In the genomic region with DNA sequence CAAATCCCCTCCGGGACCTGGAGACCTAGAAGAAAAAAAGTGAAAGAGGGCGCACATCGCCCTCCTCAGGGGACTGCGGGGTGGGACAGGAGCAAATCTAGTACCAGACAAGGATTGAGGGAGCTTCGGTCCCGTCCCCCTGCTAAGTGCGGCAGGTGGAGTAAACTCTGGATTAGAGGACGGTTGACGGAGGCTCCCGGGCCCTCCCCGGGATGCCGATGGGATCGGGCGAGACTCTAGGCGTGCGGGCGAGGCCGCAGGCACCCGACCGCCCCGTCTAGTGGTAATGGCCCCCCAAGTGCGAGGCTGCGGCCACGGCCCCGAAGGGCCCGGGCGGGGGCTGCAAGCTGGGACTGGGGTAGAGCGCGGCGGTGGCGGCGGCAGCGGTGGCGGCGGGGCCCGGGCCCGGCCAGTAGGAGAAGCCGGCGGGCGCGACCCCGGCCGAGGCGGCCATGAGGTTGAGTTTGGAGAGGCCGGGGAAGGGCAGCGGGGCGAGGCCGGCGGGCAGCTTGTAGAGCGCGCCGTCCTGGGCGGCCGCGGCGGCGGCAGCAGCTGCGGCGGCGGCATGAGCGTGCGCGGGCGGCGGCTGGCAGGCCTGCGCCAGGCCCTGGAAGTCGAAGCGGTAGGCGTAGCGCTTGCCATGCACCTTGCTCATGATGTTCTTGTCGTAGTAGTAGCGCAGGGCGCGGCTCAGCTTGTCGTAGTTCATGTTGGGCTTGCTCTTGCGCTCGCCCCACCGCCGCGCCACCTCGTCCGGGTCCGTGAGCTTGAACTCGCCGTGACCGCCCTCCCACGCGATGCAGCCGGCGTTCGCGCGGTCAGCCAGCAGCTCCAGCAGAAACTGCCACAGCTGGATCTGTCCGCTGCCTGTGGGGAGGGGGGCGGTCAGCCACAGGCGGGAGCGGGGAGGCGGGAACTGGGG, we compare ENCODE assay signal across 8 cellular contexts. TPM values are rescaled to one million over a fixed set of nuclear protein-coding genes. Genes with fewer than 3 reads are reported as not detected.
DNase-seq lines count a peak whose midpoint lies in the region; ATAC-seq, FAIRE-seq and TF ChIP-seq lines count a peak whose summit lies in the region.

No MANE protein-coding gene starts in this region.

- H3K4me3 ChIP-seq in AG04450 (ENCODE audit: low read depth, low read length): peak overlapping the region; percentile 20
- H3K4me3 ChIP-seq in HepG2 (replicated peaks in 1 of 3; ENCODE audit: insufficient read depth in 1 of 3, low read depth in 2 of 3, low read length in 3 of 3): peak overlapping the region in 1 of 3 experiments; percentile 2; a peak in 1 of 6 replicates
- H3K4me3 ChIP-seq in thyroid gland (replicated peaks in 1 of 3): no peak overlapping the region

- H3K36me3 ChIP-seq in HepG2 (replicated peaks in 1 of 2; ENCODE audit: control insufficient read depth in 1 of 2, insufficient read depth in 2 of 2, low read length in 2 of 2): no peaks in the 10 kb centered on the region
- H3K36me3 ChIP-seq in thyroid gland: no peaks in the 10 kb centered on the region

- TF ChIP-seq POLR2A in HepG2 (IDR thresholded peaks at IDR 0.05; ENCODE audit: insufficient read depth in 1 of 2, low read depth in 2 of 2, low read length in 2 of 2) (no peak), thyroid gland (IDR thresholded peaks at IDR 0.05) (no peak)

- 24% methylated on average over 31 of the region's 98 CpGs for WGBS in HepG2 (ENCODE audit: low lambda C conversion rate)
- WGBS in thyroid gland, 2 donors: 2 to 5% methylated on average over 23 to 34 of the region's 98 CpGs

- peaks cover 24% of the 10 kb centered on the region for H3K4me1 Mint-ChIP-seq in activated naive CD8-positive, alpha-beta T cell treated with anti-CD3 and anti-CD28 coated beads for 36 hours

- POLR2A ChIA-PET in AG04450 (lab: Yijun Ruan, JAX): no interaction called here
- POLR2A ChIA-PET in HepG2 (lab: Yijun Ruan, JAX): no interaction called here

- no peaks in the 10 kb centered on the region for H3K9me3 Mint-ChIP-seq in activated naive CD8-positive, alpha-beta T cell treated with anti-CD3 and anti-CD28 coated beads for 36 hours

- intact Hi-C loops in HepG2 (cut with micrococcal nuclease; ENCODE audit: unreplicated experiment): loop anchor here (10.0 kb wide), 1 partner anchor 117 kb away; no protein-coding TSS in a partner anchor
- intact Hi-C loops in thyroid gland (cut with DNase I): no loop called here

- 0 out of 2 replicates have a peak, but pooled peaks have one; percentile 0 for TF ChIP-seq CTCF in AG04450 (IDR thresholded peaks at IDR 0.05; ENCODE audit: low read depth, low read length)
- TF ChIP-seq CTCF in HepG2 (CRISPR knock-in tag; IDR thresholded peaks at IDR 0.05): no peak
- no peak for TF ChIP-seq CTCF in thyroid gland (IDR thresholded peaks at IDR 0.05)

- peak overlapping the region; percentile 48 for H3K4me3 Mint-ChIP-seq in activated naive CD8-positive, alpha-beta T cell treated with anti-CD3 and anti-CD28 coated beads for 36 hours

- DNase-seq in AG04450 (ENCODE audit: low read depth, low spot score): no peak
- peak; percentile 20 for DNase-seq in HuH-7.5 (ENCODE audit: low spot score)
- peak; percentile 48 for DNase-seq in activated naive CD8-positive, alpha-beta T cell treated with anti-CD3 and anti-CD28 coated beads for 36 hours
- DNase-seq in HepG2 (ENCODE audit: low spot score): no peak
- peak; percentile 22 to 23 for DNase-seq in thyroid gland
- DNase-seq in NCI-H526 treated with DMSO at 0.1 percent for 48 hours (lab: John Stamatoyannopoulos, UW): no peak

- no peaks in the 10 kb centered on the region for H3K79me2 ChIP-seq in HepG2 (ENCODE audit: insufficient read depth, low read length)

- no peak for FAIRE-seq in HepG2 (lab: Jason Lieb, UNC)

- H3K36me3 Mint-ChIP-seq in activated naive CD8-positive, alpha-beta T cell treated with anti-CD3 and anti-CD28 coated beads for 36 hours: no peaks in the 10 kb centered on the region

- H3K27ac ChIP-seq in AG04450 (ENCODE audit: low read depth, low read length) (no peak overlapping the region), HepG2 (ENCODE audit: extremely low read length, insufficient read depth, low read length) (no peak overlapping the region), thyroid gland (no peak overlapping the region)

- TF ChIP-seq RAD21 in HepG2 (CRISPR knock-in tag; IDR thresholded peaks at IDR 0.05): no peak

- H3K27ac Mint-ChIP-seq in activated naive CD8-positive, alpha-beta T cell treated with anti-CD3 and anti-CD28 coated beads for 36 hours: no peak overlapping the region

- H3K9me3 ChIP-seq in AG04450 (ENCODE audit: control insufficient read depth, insufficient read depth, low read length) (peaks cover 5% of the 10 kb centered on the region; the same call in 1 of the 2 replicates), HepG2 (ENCODE audit: low read length) (no peaks in the 10 kb centered on the region), thyroid gland (no peaks in the 10 kb centered on the region)

- peak overlapping the region; percentile 25 for H3K4me2 ChIP-seq in HepG2 (ENCODE audit: low read depth, low read length)

- CTCF ChIA-PET in AG04450 (lab: Charles Lee): interaction anchor here (0.9 to 2.5 kb wide), 8 partner anchors 13 to 172 kb away, joined by 4 to 13 read pairs (median 8); no protein-coding TSS in a partner anchor
- CTCF ChIA-PET in HepG2 (lab: Yijun Ruan, JAX; ENCODE audit: low intra/inter-chr PET ratio, low total read pairs): interaction anchor here (1.5 kb wide), 1 partner anchor 14 kb away, joined by 3 read pairs; no protein-coding TSS in a partner anchor

- in situ Hi-C loops in HepG2 (cut with HindIII; ENCODE audit: extremely low pct_ligation_motif_present, low pct_unique_long_range_greater_than_20kb): no loop called here

- H3K4me1 ChIP-seq in HepG2 (ENCODE audit: insufficient read depth, low read length): peaks cover 11% of the 10 kb centered on the region; the same call in 1 of the 2 replicates
- peaks cover 8 to 39% of the 10 kb centered on the region in 2 donors for H3K4me1 ChIP-seq in thyroid gland

- TF ChIP-seq EP300 in HepG2 (IDR thresholded peaks at IDR 0.05; ENCODE audit: low read depth in 2 of 2, low read length in 2 of 2) (no peak), HepG2 (CRISPR knock-in tag; IDR thresholded peaks at IDR 0.05; ENCODE audit: borderline replicate concordance) (no peak)

- no peak overlapping the region for H2AFZ ChIP-seq in HepG2 (ENCODE audit: low read length)

- no peak overlapping the region for H3K9ac ChIP-seq in HepG2 (ENCODE audit: insufficient read depth, low read depth, low read length)

- peaks cover 10% of the 10 kb centered on the region; the same call in 1 of the 2 replicates for H4K20me1 ChIP-seq in HepG2 (ENCODE audit: insufficient read depth, low read length)

- H3K27me3 Mint-ChIP-seq in activated naive CD8-positive, alpha-beta T cell treated with anti-CD3 and anti-CD28 coated beads for 36 hours: peaks cover 89% of the 10 kb centered on the region

- no TSS peak for BruUV-seq in HepG2 (replicated peaks; lab: Mats Ljungman, UMichigan)

- ATAC-seq in HepG2 (peak; percentile 4; the same call in 1 of the 3 replicates), GM21529 (IDR thresholded peaks at IDR 0.05; ENCODE audit: unreplicated experiment) (no peak), HG03039 (IDR thresholded peaks at IDR 0.05; ENCODE audit: unreplicated experiment) (no peak)

- H3K27me3 ChIP-seq in AG04450 (ENCODE audit: control insufficient read depth, insufficient read depth, low read length) (peaks cover 70% of the 10 kb centered on the region), HepG2 (ENCODE audit: control insufficient read depth in 1 of 2, insufficient read depth in 2 of 2, low read length in 2 of 2) (peaks cover 31 to 78% of the 10 kb centered on the region in 2 experiments), thyroid gland (peaks cover 42% of the 10 kb centered on the region)

RNA-seq across cellular contexts. Expression of gene FEV, which starts 3.3 kb away (rescaled TPM):
- polyA plus RNA-seq in AG04450 (2011; rRNA removed) (not detected in 2 replicates), HepG2 (2011; rRNA removed) (not detected in 2 replicates)
- not detected in 2 replicates for polyA minus RNA-seq in AG04450 (2011; rRNA and poly(A)+ RNA removed)
- not detected for total RNA-seq in activated naive CD8-positive, alpha-beta T cell treated with anti-CD3 and anti-CD28 coated beads for 36 hours
- total RNA-seq in HepG2 (2016; rRNA removed; fragmentation: Illumina TruSeq; extraction: Trizol) (not detected in 2 replicates), thyroid gland (not detected)
- not detected in 2 replicates for total RNA-seq in HepG2 (2016; cell fraction: cytosol; rRNA removed; fragmentation: Illumina TruSeq; extraction: Trizol; ENCODE audit: low read depth)
- not detected in 2 replicates for total RNA-seq in HepG2 (2016; cell fraction: insoluble cytoplasmic fraction; rRNA removed; fragmentation: Illumina TruSeq; extraction: Trizol)
- total RNA-seq in HepG2 (2016; cell fraction: membrane; rRNA removed; fragmentation: Illumina TruSeq; extraction: Trizol): not detected in 2 replicates
- not detected in 2 replicates for total RNA-seq in HepG2 (2016; cell fraction: nucleus; rRNA removed; fragmentation: Illumina TruSeq; extraction: Trizol)
- not detected in 2 replicates for polyA plus RNA-seq in HepG2 (2011; cell fraction: cytosol; rRNA removed)
- polyA plus RNA-seq in HepG2 (2011; cell fraction: nucleus; rRNA removed): not detected in 2 replicates
- not detected in 2 replicates for polyA plus RNA-seq in HepG2 (2012)
- not detected in 2 replicates for polyA plus RNA-seq in HepG2 (2016; cell fraction: cytosol; fragmentation: Illumina TruSeq; extraction: Trizol; ENCODE audit: low read depth)
- not detected in 2 replicates for polyA plus RNA-seq in HepG2 (2016; cell fraction: insoluble cytoplasmic fraction; fragmentation: Illumina TruSeq; extraction: Trizol; ENCODE audit: low read depth)
- polyA plus RNA-seq in HepG2 (2016; cell fraction: membrane; fragmentation: Illumina TruSeq; extraction: Trizol; ENCODE audit: low read depth): not detected in 2 replicates
- not detected in 2 replicates for polyA plus RNA-seq in HepG2 (2016; cell fraction: nucleus; fragmentation: Illumina TruSeq; extraction: Trizol; ENCODE audit: insufficient read depth, low read depth)
- polyA minus RNA-seq in HepG2 (2011; rRNA and poly(A)+ RNA removed; ENCODE audit: low replicate concordance): not detected in 2 replicates
- not detected in 2 replicates for polyA minus RNA-seq in HepG2 (2011; cell fraction: cytosol; rRNA and poly(A)+ RNA removed)
- not detected in 2 replicates for polyA minus RNA-seq in HepG2 (2011; cell fraction: nucleus; rRNA and poly(A)+ RNA removed)

RNA-seq across cellular contexts. Expression of gene CRYBA2, which starts 11.6 kb away (rescaled TPM):
- polyA plus RNA-seq in AG04450 (2011; rRNA removed) (0.19 TPM in 1 of 2 replicates, not detected in the other), HepG2 (2011; rRNA removed) (not detected in 2 replicates)
- polyA minus RNA-seq in AG04450 (2011; rRNA and poly(A)+ RNA removed): not detected in 2 replicates
- not detected for total RNA-seq in activated naive CD8-positive, alpha-beta T cell treated with anti-CD3 and anti-CD28 coated beads for 36 hours
- total RNA-seq in HepG2 (2016; rRNA removed; fragmentation: Illumina TruSeq; extraction: Trizol) (not detected in 2 replicates), thyroid gland (not detected)
- not detected in 2 replicates for total RNA-seq in HepG2 (2016; cell fraction: cytosol; rRNA removed; fragmentation: Illumina TruSeq; extraction: Trizol; ENCODE audit: low read depth)
- not detected in 2 replicates for total RNA-seq in HepG2 (2016; cell fraction: insoluble cytoplasmic fraction; rRNA removed; fragmentation: Illumina TruSeq; extraction: Trizol)
- total RNA-seq in HepG2 (2016; cell fraction: membrane; rRNA removed; fragmentation: Illumina TruSeq; extraction: Trizol): not detected in 2 replicates
- not detected in 2 replicates for total RNA-seq in HepG2 (2016; cell fraction: nucleus; rRNA removed; fragmentation: Illumina TruSeq; extraction: Trizol)
- not detected in 2 replicates for polyA plus RNA-seq in HepG2 (2011; cell fraction: cytosol; rRNA removed)
- polyA plus RNA-seq in HepG2 (2011; cell fraction: nucleus; rRNA removed): not detected in 2 replicates
- not detected in 2 replicates for polyA plus RNA-seq in HepG2 (2012)
- not detected in 2 replicates for polyA plus RNA-seq in HepG2 (2016; cell fraction: cytosol; fragmentation: Illumina TruSeq; extraction: Trizol; ENCODE audit: low read depth)
- polyA plus RNA-seq in HepG2 (2016; cell fraction: insoluble cytoplasmic fraction; fragmentation: Illumina TruSeq; extraction: Trizol; ENCODE audit: low read depth): not detected in 2 replicates
- not detected in 2 replicates for polyA plus RNA-seq in HepG2 (2016; cell fraction: membrane; fragmentation: Illumina TruSeq; extraction: Trizol; ENCODE audit: low read depth)
- not detected in 2 replicates for polyA plus RNA-seq in HepG2 (2016; cell fraction: nucleus; fragmentation: Illumina TruSeq; extraction: Trizol; ENCODE audit: insufficient read depth, low read depth)
- polyA minus RNA-seq in HepG2 (2011; rRNA and poly(A)+ RNA removed; ENCODE audit: low replicate concordance): not detected in 2 replicates
- polyA minus RNA-seq in HepG2 (2011; cell fraction: cytosol; rRNA and poly(A)+ RNA removed): not detected in 2 replicates
- polyA minus RNA-seq in HepG2 (2011; cell fraction: nucleus; rRNA and poly(A)+ RNA removed): not detected in 2 replicates

RNA-seq across cellular contexts. Expression of gene CDK5R2, which starts 22.2 kb away (rescaled TPM):
- polyA plus RNA-seq in AG04450 (2011; rRNA removed) (0.04 and 0.05 TPM in 2 replicates), HepG2 (2011; rRNA removed) (not detected in 2 replicates)
- 0.09 TPM in 1 of 2 replicates, not detected in the other for polyA minus RNA-seq in AG04450 (2011; rRNA and poly(A)+ RNA removed)
- not detected for total RNA-seq in activated naive CD8-positive, alpha-beta T cell treated with anti-CD3 and anti-CD28 coated beads for 36 hours
- total RNA-seq in HepG2 (2016; rRNA removed; fragmentation: Illumina TruSeq; extraction: Trizol) (not detected in 2 replicates), thyroid gland (under 1 TPM in 1 of 4 donors, not detected in 3; 0.39 TPM)
- not detected in 2 replicates for total RNA-seq in HepG2 (2016; cell fraction: cytosol; rRNA removed; fragmentation: Illumina TruSeq; extraction: Trizol; ENCODE audit: low read depth)
- total RNA-seq in HepG2 (2016; cell fraction: insoluble cytoplasmic fraction; rRNA removed; fragmentation: Illumina TruSeq; extraction: Trizol): not detected in 2 replicates
- not detected in 2 replicates for total RNA-seq in HepG2 (2016; cell fraction: membrane; rRNA removed; fragmentation: Illumina TruSeq; extraction: Trizol)
- not detected in 2 replicates for total RNA-seq in HepG2 (2016; cell fraction: nucleus; rRNA removed; fragmentation: Illumina TruSeq; extraction: Trizol)
- 0.03 and 0.04 TPM in 2 replicates for polyA plus RNA-seq in HepG2 (2011; cell fraction: cytosol; rRNA removed)
- not detected in 2 replicates for polyA plus RNA-seq in HepG2 (2011; cell fraction: nucleus; rRNA removed)
- not detected in 2 replicates for polyA plus RNA-seq in HepG2 (2012)
- not detected in 2 replicates for polyA plus RNA-seq in HepG2 (2016; cell fraction: cytosol; fragmentation: Illumina TruSeq; extraction: Trizol; ENCODE audit: low read depth)
- polyA plus RNA-seq in HepG2 (2016; cell fraction: insoluble cytoplasmic fraction; fragmentation: Illumina TruSeq; extraction: Trizol; ENCODE audit: low read depth): not detected in 2 replicates
- polyA plus RNA-seq in HepG2 (2016; cell fraction: membrane; fragmentation: Illumina TruSeq; extraction: Trizol; ENCODE audit: low read depth): 0.08 TPM in 1 of 2 replicates, not detected in the other
- polyA plus RNA-seq in HepG2 (2016; cell fraction: nucleus; fragmentation: Illumina TruSeq; extraction: Trizol; ENCODE audit: insufficient read depth, low read depth): not detected in 2 replicates
- 0.49 TPM in 1 of 2 replicates, not detected in the other for polyA minus RNA-seq in HepG2 (2011; rRNA and poly(A)+ RNA removed; ENCODE audit: low replicate concordance)
- not detected in 2 replicates for polyA minus RNA-seq in HepG2 (2011; cell fraction: cytosol; rRNA and poly(A)+ RNA removed)
- polyA minus RNA-seq in HepG2 (2011; cell fraction: nucleus; rRNA and poly(A)+ RNA removed): not detected in 2 replicates

RNA-seq across cellular contexts. Expression of gene CFAP65, which starts 59.7 kb away (rescaled TPM):
- polyA plus RNA-seq in AG04450 (2011; rRNA removed) (not detected in 2 replicates), HepG2 (2011; rRNA removed) (0.03 and 0.05 TPM in 2 replicates)
- not detected in 2 replicates for polyA minus RNA-seq in AG04450 (2011; rRNA and poly(A)+ RNA removed)
- not detected for total RNA-seq in activated naive CD8-positive, alpha-beta T cell treated with anti-CD3 and anti-CD28 coated beads for 36 hours
- total RNA-seq in HepG2 (2016; rRNA removed; fragmentation: Illumina TruSeq; extraction: Trizol) (not detected in 2 replicates), thyroid gland (1 to 10 TPM in 1 of 4 donors, under 1 TPM in 2, not detected in 1; under 0.01 to 1.3 (median 0.78) TPM)
- not detected in 2 replicates for total RNA-seq in HepG2 (2016; cell fraction: cytosol; rRNA removed; fragmentation: Illumina TruSeq; extraction: Trizol; ENCODE audit: low read depth)
- total RNA-seq in HepG2 (2016; cell fraction: insoluble cytoplasmic fraction; rRNA removed; fragmentation: Illumina TruSeq; extraction: Trizol): not detected in 2 replicates
- total RNA-seq in HepG2 (2016; cell fraction: membrane; rRNA removed; fragmentation: Illumina TruSeq; extraction: Trizol): not detected in 2 replicates
- total RNA-seq in HepG2 (2016; cell fraction: nucleus; rRNA removed; fragmentation: Illumina TruSeq; extraction: Trizol): not detected in 2 replicates
- polyA plus RNA-seq in HepG2 (2011; cell fraction: cytosol; rRNA removed): 0.03 TPM in 2 replicates
- polyA plus RNA-seq in HepG2 (2011; cell fraction: nucleus; rRNA removed): 0.17 and 0.18 TPM in 2 replicates
- polyA plus RNA-seq in HepG2 (2012): 0.09 TPM in 1 of 2 replicates, not detected in the other
- not detected in 2 replicates for polyA plus RNA-seq in HepG2 (2016; cell fraction: cytosol; fragmentation: Illumina TruSeq; extraction: Trizol; ENCODE audit: low read depth)
- polyA plus RNA-seq in HepG2 (2016; cell fraction: insoluble cytoplasmic fraction; fragmentation: Illumina TruSeq; extraction: Trizol; ENCODE audit: low read depth): not detected in 2 replicates
- polyA plus RNA-seq in HepG2 (2016; cell fraction: membrane; fragmentation: Illumina TruSeq; extraction: Trizol; ENCODE audit: low read depth): not detected in 2 replicates
- polyA plus RNA-seq in HepG2 (2016; cell fraction: nucleus; fragmentation: Illumina TruSeq; extraction: Trizol; ENCODE audit: insufficient read depth, low read depth): not detected in 2 replicates
- polyA minus RNA-seq in HepG2 (2011; rRNA and poly(A)+ RNA removed; ENCODE audit: low replicate concordance): not detected in 2 replicates
- polyA minus RNA-seq in HepG2 (2011; cell fraction: cytosol; rRNA and poly(A)+ RNA removed): not detected in 2 replicates
- polyA minus RNA-seq in HepG2 (2011; cell fraction: nucleus; rRNA and poly(A)+ RNA removed): not detected in 2 replicates

Comparison
In these comparisons a context has a peak if more than half of its experiments do, and no peak if none do; other contexts are left out.
1. DNase-seq: peak in HuH-7.5 (single experiment), activated naive CD8-positive, alpha-beta T cell treated with anti-CD3 and anti-CD28 coated beads for 36 hours (single experiment) and thyroid gland (2 of 2); none in AG04450 (single experiment), HepG2 (single experiment) and NCI-H526 treated with DMSO at 0.1 percent for 48 hours (single experiment).